11 cellular contexts compared by ENCODE assay signal in genomic region chr4:6694177-6694901, GRCh38. TPM values are rescaled to one million over a fixed set of nuclear protein-coding genes. Genes with fewer than 3 reads are reported as not detected.
DNase-seq lines count a peak whose midpoint lies in the region; ATAC-seq, FAIRE-seq and TF ChIP-seq lines count a peak whose summit lies in the region.
"Had no signal": no experiment of that assay in that cellular context is flagged by ENCODE, and none has a peak within 500 bp of the region (broad histone marks: within the 10 kb centered on the region; RNA-seq: fewer than 3 reads in every experiment).

No MANE protein-coding gene starts in this region.

- H3K27ac ChIP-seq in HepG2 (ENCODE audit: extremely low read length, insufficient read depth, low read length): peak overlapping the region; percentile 81
- H3K27ac ChIP-seq in right lobe of liver: peak overlapping the region in 1 of 3 donors; percentile 37
- H3K27ac ChIP-seq in liver (ENCODE audit: low read depth in 1 of 2, low read length in 2 of 2): peak overlapping the region; percentile 43 to 50
- H3K27ac ChIP-seq: KMS-11 had no signal

- peak overlapping the region; percentile 91 for H3K9ac ChIP-seq in HepG2 (ENCODE audit: insufficient read depth, low read depth, low read length)
- no peak overlapping the region for H3K9ac ChIP-seq in liver (ENCODE audit: low read depth in 1 of 2, low read length in 2 of 2)
- H3K9ac ChIP-seq: KMS-11 had no signal

- H3K4me3 Mint-ChIP-seq in activated CD4-positive, alpha-beta memory T cell treated with anti-CD3 and anti-CD28 coated beads, Interleukin-2, amount 10 ng/mL, durations not matched to agents 7 days and 5 days: peak overlapping the region; percentile 61

- ATAC-seq in HepG2: no peak
- ATAC-seq in right lobe of liver: no peak
- ATAC-seq in GM21423 (IDR thresholded peaks at IDR 0.05; ENCODE audit: unreplicated experiment): no peak
- no peak for ATAC-seq in HG02973 (IDR thresholded peaks at IDR 0.05; ENCODE audit: unreplicated experiment)
- no peak for ATAC-seq in GM18867 (IDR thresholded peaks at IDR 0.05; ENCODE audit: unreplicated experiment)
- ATAC-seq: GM12878 had no signal

- TF ChIP-seq RAD21 in HepG2 (CRISPR knock-in tag; IDR thresholded peaks at IDR 0.05) (no peak), liver (IDR thresholded peaks at IDR 0.05) (no peak)

- intact Hi-C loops in HepG2 (cut with micrococcal nuclease; ENCODE audit: unreplicated experiment): no loop called here
- intact Hi-C loops in right lobe of liver (cut with DNase I): no loop called here

- no peaks in the 10 kb centered on the region for H3K9me3 Mint-ChIP-seq in activated CD4-positive, alpha-beta memory T cell treated with anti-CD3 and anti-CD28 coated beads, Interleukin-2, amount 10 ng/mL, durations not matched to agents 7 days and 5 days

- H3K36me3 ChIP-seq in HepG2 (replicated peaks in 1 of 2; ENCODE audit: control insufficient read depth in 1 of 2, insufficient read depth in 2 of 2, low read length in 2 of 2) (peaks cover 4 to 12% of the 10 kb centered on the region in 2 experiments; a peak in 2 of 5 replicates), right lobe of liver (no peaks in the 10 kb centered on the region), liver (ENCODE audit: control insufficient read depth in 4 of 4, insufficient read depth in 3 of 4, low read depth in 1 of 4, low read length in 3 of 4) (no peaks in the 10 kb centered on the region)

- 5% methylated on average over 11 of the region's 16 CpGs for WGBS in HepG2 (ENCODE audit: low lambda C conversion rate)
- 80% methylated on average over 10 of the region's 16 CpGs for WGBS in right lobe of liver (ENCODE audit: insufficient coverage, low coverage, low lambda C conversion rate, missing lambda C conversion rate)
- WGBS in liver: 83% methylated on average over 16 of the region's 16 CpGs

- peaks cover 18% of the 10 kb centered on the region for H3K36me3 Mint-ChIP-seq in activated CD4-positive, alpha-beta memory T cell treated with anti-CD3 and anti-CD28 coated beads, Interleukin-2, amount 10 ng/mL, durations not matched to agents 7 days and 5 days (ENCODE audit: low read depth)

- H3K27me3 ChIP-seq in HepG2 (ENCODE audit: control insufficient read depth in 1 of 2, insufficient read depth in 2 of 2, low read length in 2 of 2) (no peaks in the 10 kb centered on the region; a peak in 1 of 5 replicates), right lobe of liver (no peaks in the 10 kb centered on the region), liver (ENCODE audit: control insufficient read depth in 4 of 4, insufficient read depth in 4 of 4, low read length in 3 of 4) (no peaks in the 10 kb centered on the region)

- H3K79me2 ChIP-seq in HepG2 (ENCODE audit: insufficient read depth, low read length): peaks cover 39% of the 10 kb centered on the region

- H2AFZ ChIP-seq in HepG2 (ENCODE audit: low read length): no peak overlapping the region

- no peaks in the 10 kb centered on the region for H3K9me3 ChIP-seq in HepG2 (ENCODE audit: low read length)
- no peaks in the 10 kb centered on the region for H3K9me3 ChIP-seq in right lobe of liver
- H3K9me3 ChIP-seq in liver (ENCODE audit: control insufficient read depth in 4 of 4, low read length in 3 of 4): no peaks in the 10 kb centered on the region

- TF ChIP-seq POLR2A in HepG2 (IDR thresholded peaks at IDR 0.05; ENCODE audit: insufficient read depth in 1 of 2, low read depth in 2 of 2, low read length in 2 of 2): no peak
- no peak for TF ChIP-seq POLR2A in right lobe of liver (IDR thresholded peaks at IDR 0.05)

- FAIRE-seq in HepG2 (lab: Jason Lieb, UNC): no peak
- FAIRE-seq: GM12878 had no signal

- CTCF ChIA-PET in HepG2 (lab: Yijun Ruan, JAX; ENCODE audit: low intra/inter-chr PET ratio, low total read pairs): no interaction called here
- CTCF ChIA-PET in activated CD4-positive, alpha-beta memory T cell treated with anti-CD3 and anti-CD28 coated beads, Interleukin-2, amount 10 ng/mL, durations not matched to agents 7 days and 5 days (lab: Charles Lee): interaction anchor here (0.7 to 10.7 kb wide), 4 partner anchors 13 to 506 kb away, joined by 3 to 180 read pairs (median 6); partner anchors contain the start of gene MRFAP1L1

- H3K4me1 ChIP-seq in HepG2 (ENCODE audit: insufficient read depth, low read length) (peaks cover 69% of the 10 kb centered on the region), right lobe of liver (peaks cover 0 to 34% (median 15%) of the 10 kb centered on the region in 4 donors), liver (ENCODE audit: control insufficient read depth in 4 of 4, insufficient read depth in 4 of 4, low read length in 3 of 4) (peaks cover 7 to 26% (median 18%) of the 10 kb centered on the region in 4 donors)

- BruUV-seq in HepG2 (replicated peaks; lab: Mats Ljungman, UMichigan): TSS peak; percentile 79

- H3K27me3 Mint-ChIP-seq in activated CD4-positive, alpha-beta memory T cell treated with anti-CD3 and anti-CD28 coated beads, Interleukin-2, amount 10 ng/mL, durations not matched to agents 7 days and 5 days: no peaks in the 10 kb centered on the region

- peak overlapping the region; percentile 93 for H3K4me2 ChIP-seq in HepG2 (ENCODE audit: low read depth, low read length)
- H3K4me2 ChIP-seq: KMS-11 had no signal

- peak overlapping the region; percentile 92 for H3K27ac Mint-ChIP-seq in activated CD4-positive, alpha-beta memory T cell treated with anti-CD3 and anti-CD28 coated beads, Interleukin-2, amount 10 ng/mL, durations not matched to agents 7 days and 5 days

- H3K4me1 Mint-ChIP-seq in activated CD4-positive, alpha-beta memory T cell treated with anti-CD3 and anti-CD28 coated beads, Interleukin-2, amount 10 ng/mL, durations not matched to agents 7 days and 5 days: peaks cover 89% of the 10 kb centered on the region

- no peak for TF ChIP-seq EP300 in HepG2 (IDR thresholded peaks at IDR 0.05; ENCODE audit: low read depth in 2 of 2, low read length in 2 of 2)
- TF ChIP-seq EP300 in HepG2 (CRISPR knock-in tag; IDR thresholded peaks at IDR 0.05; ENCODE audit: borderline replicate concordance): no peak

- in situ Hi-C loops in HepG2 (cut with HindIII; ENCODE audit: extremely low pct_ligation_motif_present, low pct_unique_long_range_greater_than_20kb): no loop called here

- peaks cover 10% of the 10 kb centered on the region; the same call in 1 of the 2 replicates for H4K20me1 ChIP-seq in HepG2 (ENCODE audit: insufficient read depth, low read length)

- H3K4me3 ChIP-seq in HepG2 (replicated peaks in 1 of 3; ENCODE audit: insufficient read depth in 1 of 3, low read depth in 2 of 3, low read length in 3 of 3) (peak overlapping the region; percentile 82 to 96 (median 83)), right lobe of liver (no peak overlapping the region), liver (ENCODE audit: low read depth in 1 of 3, low read length in 3 of 3) (no peak overlapping the region)
- H3K4me3 ChIP-seq: GM12878 had no signal

- DNase-seq in HepG2 (ENCODE audit: low spot score) (no peak), right lobe of liver (no peak)
- peak; percentile 46 for DNase-seq in activated CD4-positive, alpha-beta memory T cell treated with anti-CD3 and anti-CD28 coated beads, Interleukin-2, amount 10 ng/mL, durations not matched to agents 7 days and 5 days
- DNase-seq in stimulated activated CD4-positive, alpha-beta T cell treated with anti-CD3 and anti-CD28 coated beads, Interleukin-15, amount 100 ng/mL, for 24 hours: no peak
- DNase-seq: SW 1271 had no signal

- POLR2A ChIA-PET in HepG2 (lab: Yijun Ruan, JAX): interaction anchor here (0.7 to 4.6 kb wide), 17 partner anchors 11 to 348 kb away, joined by 3 to 65 read pairs (median 9); partner anchors contain the start of genes BLOC1S4, MRFAP1, MRFAP1L1 and TBC1D14
- POLR2A ChIA-PET in activated CD4-positive, alpha-beta memory T cell treated with anti-CD3 and anti-CD28 coated beads, Interleukin-2, amount 10 ng/mL, durations not matched to agents 7 days and 5 days (lab: Charles Lee): interaction anchor here (0.6 to 10.6 kb wide), 9 partner anchors 10 to 373 kb away, joined by 3 to 374 read pairs (median 9); partner anchors contain the start of genes BLOC1S4, GRPEL1, MRFAP1 and MRFAP1L1

- TF ChIP-seq CTCF in HepG2 (CRISPR knock-in tag; IDR thresholded peaks at IDR 0.05): no peak
- no peak for TF ChIP-seq CTCF in right lobe of liver (IDR thresholded peaks at IDR 0.05)
- TF ChIP-seq CTCF in liver (IDR thresholded peaks at IDR 0.05; ENCODE audit: low read depth, low read length, missing input control): no peak

RNA-seq across cellular contexts. Expression of gene S100P, which starts 0.7 kb away (rescaled TPM):
- total RNA-seq in HepG2 (2016; rRNA removed; fragmentation: Illumina TruSeq; extraction: Trizol) (278 and 348 TPM in 2 replicates), right lobe of liver (1 to 10 TPM in 4 of 6 experiments, under 1 TPM in 2; 0.59 to 6.3 (median 2.7) TPM), liver (1 to 10 TPM in 1 of 2 donors, under 1 TPM in 1; 0.42 to 3.1 TPM)
- 36.9 and 39.1 TPM in 2 replicates for total RNA-seq in HepG2 (2016; cell fraction: cytosol; rRNA removed; fragmentation: Illumina TruSeq; extraction: Trizol; ENCODE audit: low read depth)
- total RNA-seq in HepG2 (2016; cell fraction: insoluble cytoplasmic fraction; rRNA removed; fragmentation: Illumina TruSeq; extraction: Trizol): 251 and 366 TPM in 2 replicates
- 71.8 and 83.2 TPM in 2 replicates for total RNA-seq in HepG2 (2016; cell fraction: membrane; rRNA removed; fragmentation: Illumina TruSeq; extraction: Trizol)
- total RNA-seq in HepG2 (2016; cell fraction: nucleus; rRNA removed; fragmentation: Illumina TruSeq; extraction: Trizol): 84.8 and 90.9 TPM in 2 replicates
- polyA plus RNA-seq in HepG2 (2011; rRNA removed) (1,649 and 1,898 TPM in 2 replicates), liver (1 to 10 TPM; 1.7 to 2.9 TPM)
- polyA plus RNA-seq in HepG2 (2011; cell fraction: cytosol; rRNA removed): 422 and 472 TPM in 2 replicates
- polyA plus RNA-seq in HepG2 (2011; cell fraction: nucleus; rRNA removed): 82.9 and 122 TPM in 2 replicates
- 700 and 2,334 TPM in 2 replicates for polyA plus RNA-seq in HepG2 (2012)
- 30.5 and 35.0 TPM in 2 replicates for polyA plus RNA-seq in HepG2 (2016; cell fraction: cytosol; fragmentation: Illumina TruSeq; extraction: Trizol; ENCODE audit: low read depth)
- 150 and 168 TPM in 2 replicates for polyA plus RNA-seq in HepG2 (2016; cell fraction: insoluble cytoplasmic fraction; fragmentation: Illumina TruSeq; extraction: Trizol; ENCODE audit: low read depth)
- polyA plus RNA-seq in HepG2 (2016; cell fraction: membrane; fragmentation: Illumina TruSeq; extraction: Trizol; ENCODE audit: low read depth): 38.8 and 42.8 TPM in 2 replicates
- polyA plus RNA-seq in HepG2 (2016; cell fraction: nucleus; fragmentation: Illumina TruSeq; extraction: Trizol; ENCODE audit: insufficient read depth, low read depth): 79.1 and 81.3 TPM in 2 replicates
- 151 and 198 TPM in 2 replicates for polyA minus RNA-seq in HepG2 (2011; rRNA and poly(A)+ RNA removed; ENCODE audit: low replicate concordance)
- 87.0 and 146 TPM in 2 replicates for polyA minus RNA-seq in HepG2 (2011; cell fraction: cytosol; rRNA and poly(A)+ RNA removed)
- 37.3 and 51.0 TPM in 2 replicates for polyA minus RNA-seq in HepG2 (2011; cell fraction: nucleus; rRNA and poly(A)+ RNA removed)
- total RNA-seq in activated CD4-positive, alpha-beta memory T cell treated with anti-CD3 and anti-CD28 coated beads, Interleukin-2, amount 10 ng/mL, durations not matched to agents 7 days and 5 days: 100 to 1,000 TPM; 165 to 176 TPM
- polyA plus RNA-seq: GM12878 had no signal

RNA-seq across cellular contexts. Expression of gene MRFAP1L1, which starts 15.3 kb away (rescaled TPM):
- total RNA-seq in HepG2 (2016; rRNA removed; fragmentation: Illumina TruSeq; extraction: Trizol) (76.6 and 124 TPM in 2 replicates), right lobe of liver (10 to 100 TPM; 18.9 to 30.7 (median 28.4) TPM), liver (10 to 100 TPM; 30.2 to 41.8 TPM)
- total RNA-seq in HepG2 (2016; cell fraction: cytosol; rRNA removed; fragmentation: Illumina TruSeq; extraction: Trizol; ENCODE audit: low read depth): 12.0 and 14.9 TPM in 2 replicates
- 82.6 and 130 TPM in 2 replicates for total RNA-seq in HepG2 (2016; cell fraction: insoluble cytoplasmic fraction; rRNA removed; fragmentation: Illumina TruSeq; extraction: Trizol)
- total RNA-seq in HepG2 (2016; cell fraction: membrane; rRNA removed; fragmentation: Illumina TruSeq; extraction: Trizol): 36.1 and 39.2 TPM in 2 replicates
- total RNA-seq in HepG2 (2016; cell fraction: nucleus; rRNA removed; fragmentation: Illumina TruSeq; extraction: Trizol): 35.4 and 41.2 TPM in 2 replicates
- polyA plus RNA-seq in HepG2 (2011; rRNA removed) (39.9 and 44.8 TPM in 2 replicates), liver (10 to 100 TPM; 29.8 to 31.2 TPM)
- polyA plus RNA-seq in HepG2 (2011; cell fraction: cytosol; rRNA removed): 29.0 and 43.5 TPM in 2 replicates
- 12.5 and 20.0 TPM in 2 replicates for polyA plus RNA-seq in HepG2 (2011; cell fraction: nucleus; rRNA removed)
- polyA plus RNA-seq in HepG2 (2012): 55.6 and 62.7 TPM in 2 replicates
- polyA plus RNA-seq in HepG2 (2016; cell fraction: cytosol; fragmentation: Illumina TruSeq; extraction: Trizol; ENCODE audit: low read depth): 6.5 and 6.6 TPM in 2 replicates
- polyA plus RNA-seq in HepG2 (2016; cell fraction: insoluble cytoplasmic fraction; fragmentation: Illumina TruSeq; extraction: Trizol; ENCODE audit: low read depth): 143 and 162 TPM in 2 replicates
- 21.2 and 21.7 TPM in 2 replicates for polyA plus RNA-seq in HepG2 (2016; cell fraction: membrane; fragmentation: Illumina TruSeq; extraction: Trizol; ENCODE audit: low read depth)
- polyA plus RNA-seq in HepG2 (2016; cell fraction: nucleus; fragmentation: Illumina TruSeq; extraction: Trizol; ENCODE audit: insufficient read depth, low read depth): 60.2 and 60.7 TPM in 2 replicates
- polyA minus RNA-seq in HepG2 (2011; rRNA and poly(A)+ RNA removed; ENCODE audit: low replicate concordance): 10.4 and 12.8 TPM in 2 replicates
- polyA minus RNA-seq in HepG2 (2011; cell fraction: cytosol; rRNA and poly(A)+ RNA removed): 13.6 and 15.5 TPM in 2 replicates
- 16.1 and 16.2 TPM in 2 replicates for polyA minus RNA-seq in HepG2 (2011; cell fraction: nucleus; rRNA and poly(A)+ RNA removed)
- total RNA-seq in activated CD4-positive, alpha-beta memory T cell treated with anti-CD3 and anti-CD28 coated beads, Interleukin-2, amount 10 ng/mL, durations not matched to agents 7 days and 5 days: 10 to 100 TPM; 81.9 to 83.1 TPM

RNA-seq across cellular contexts. Expression of gene BLOC1S4, which starts 21.6 kb away (rescaled TPM):
- total RNA-seq in HepG2 (2016; rRNA removed; fragmentation: Illumina TruSeq; extraction: Trizol): 18.7 and 20.9 TPM in 2 replicates
- total RNA-seq in HepG2 (2016; cell fraction: cytosol; rRNA removed; fragmentation: Illumina TruSeq; extraction: Trizol; ENCODE audit: low read depth): 4.7 and 6.1 TPM in 2 replicates
- total RNA-seq in HepG2 (2016; cell fraction: insoluble cytoplasmic fraction; rRNA removed; fragmentation: Illumina TruSeq; extraction: Trizol): 19.1 and 20.1 TPM in 2 replicates
- 11.7 and 12.0 TPM in 2 replicates for total RNA-seq in HepG2 (2016; cell fraction: membrane; rRNA removed; fragmentation: Illumina TruSeq; extraction: Trizol)
- total RNA-seq in HepG2 (2016; cell fraction: nucleus; rRNA removed; fragmentation: Illumina TruSeq; extraction: Trizol): 7.6 and 7.9 TPM in 2 replicates
- 15.5 and 17.6 TPM in 2 replicates for polyA plus RNA-seq in HepG2 (2011; rRNA removed)
- 19.4 and 26.2 TPM in 2 replicates for polyA plus RNA-seq in HepG2 (2011; cell fraction: cytosol; rRNA removed)
- 9.3 and 10.5 TPM in 2 replicates for polyA plus RNA-seq in HepG2 (2011; cell fraction: nucleus; rRNA removed)
- polyA plus RNA-seq in HepG2 (2012): 10.5 and 11.1 TPM in 2 replicates
- 3.6 and 4.1 TPM in 2 replicates for polyA plus RNA-seq in HepG2 (2016; cell fraction: cytosol; fragmentation: Illumina TruSeq; extraction: Trizol; ENCODE audit: low read depth)
- 22.2 and 23.4 TPM in 2 replicates for polyA plus RNA-seq in HepG2 (2016; cell fraction: insoluble cytoplasmic fraction; fragmentation: Illumina TruSeq; extraction: Trizol; ENCODE audit: low read depth)
- 7.5 and 8.0 TPM in 2 replicates for polyA plus RNA-seq in HepG2 (2016; cell fraction: membrane; fragmentation: Illumina TruSeq; extraction: Trizol; ENCODE audit: low read depth)
- 10.3 and 14.0 TPM in 2 replicates for polyA plus RNA-seq in HepG2 (2016; cell fraction: nucleus; fragmentation: Illumina TruSeq; extraction: Trizol; ENCODE audit: insufficient read depth, low read depth)
- polyA minus RNA-seq in HepG2 (2011; rRNA and poly(A)+ RNA removed; ENCODE audit: low replicate concordance): 5.1 and 16.2 TPM in 2 replicates
- polyA minus RNA-seq in HepG2 (2011; cell fraction: cytosol; rRNA and poly(A)+ RNA removed): 9.3 and 9.9 TPM in 2 replicates
- 5.5 and 7.0 TPM in 2 replicates for polyA minus RNA-seq in HepG2 (2011; cell fraction: nucleus; rRNA and poly(A)+ RNA removed)
- 1 to 10 TPM; 3.0 to 9.9 (median 6.6) TPM for total RNA-seq in right lobe of liver
- 10 to 100 TPM; 22.9 to 23.2 TPM for total RNA-seq in activated CD4-positive, alpha-beta memory T cell treated with anti-CD3 and anti-CD28 coated beads, Interleukin-2, amount 10 ng/mL, durations not matched to agents 7 days and 5 days
- total RNA-seq in liver: 1 to 10 TPM; 4.9 to 7.7 TPM
- 1 to 10 TPM; 5.0 to 5.8 TPM for polyA plus RNA-seq in liver

RNA-seq across cellular contexts. Expression of gene MRFAP1, which starts 53.9 kb away (rescaled TPM):
- total RNA-seq in HepG2 (2016; rRNA removed; fragmentation: Illumina TruSeq; extraction: Trizol) (158 and 254 TPM in 2 replicates), right lobe of liver (100 to 1,000 TPM; 103 to 166 (median 129) TPM), liver (10 to 100 TPM; 78.5 to 87.3 TPM)
- total RNA-seq in HepG2 (2016; cell fraction: cytosol; rRNA removed; fragmentation: Illumina TruSeq; extraction: Trizol; ENCODE audit: low read depth): 31.0 and 37.7 TPM in 2 replicates
- 174 and 249 TPM in 2 replicates for total RNA-seq in HepG2 (2016; cell fraction: insoluble cytoplasmic fraction; rRNA removed; fragmentation: Illumina TruSeq; extraction: Trizol)
- total RNA-seq in HepG2 (2016; cell fraction: membrane; rRNA removed; fragmentation: Illumina TruSeq; extraction: Trizol): 87.0 and 105 TPM in 2 replicates
- 67.5 and 68.6 TPM in 2 replicates for total RNA-seq in HepG2 (2016; cell fraction: nucleus; rRNA removed; fragmentation: Illumina TruSeq; extraction: Trizol)
- polyA plus RNA-seq in HepG2 (2011; rRNA removed) (103 and 112 TPM in 2 replicates), liver (100 to 1,000 TPM; 121 to 176 TPM)
- polyA plus RNA-seq in HepG2 (2011; cell fraction: cytosol; rRNA removed): 110 and 141 TPM in 2 replicates
- 54.5 and 54.7 TPM in 2 replicates for polyA plus RNA-seq in HepG2 (2011; cell fraction: nucleus; rRNA removed)
- polyA plus RNA-seq in HepG2 (2012): 198 and 236 TPM in 2 replicates
- polyA plus RNA-seq in HepG2 (2016; cell fraction: cytosol; fragmentation: Illumina TruSeq; extraction: Trizol; ENCODE audit: low read depth): 55.7 and 56.7 TPM in 2 replicates
- polyA plus RNA-seq in HepG2 (2016; cell fraction: insoluble cytoplasmic fraction; fragmentation: Illumina TruSeq; extraction: Trizol; ENCODE audit: low read depth): 509 and 563 TPM in 2 replicates
- 117 and 129 TPM in 2 replicates for polyA plus RNA-seq in HepG2 (2016; cell fraction: membrane; fragmentation: Illumina TruSeq; extraction: Trizol; ENCODE audit: low read depth)
- 205 and 206 TPM in 2 replicates for polyA plus RNA-seq in HepG2 (2016; cell fraction: nucleus; fragmentation: Illumina TruSeq; extraction: Trizol; ENCODE audit: insufficient read depth, low read depth)
- polyA minus RNA-seq in HepG2 (2011; rRNA and poly(A)+ RNA removed; ENCODE audit: low replicate concordance): 19.4 and 22.0 TPM in 2 replicates
- 29.9 and 30.5 TPM in 2 replicates for polyA minus RNA-seq in HepG2 (2011; cell fraction: cytosol; rRNA and poly(A)+ RNA removed)
- polyA minus RNA-seq in HepG2 (2011; cell fraction: nucleus; rRNA and poly(A)+ RNA removed): 21.4 and 24.6 TPM in 2 replicates
- 100 to 1,000 TPM; 142 to 144 TPM for total RNA-seq in activated CD4-positive, alpha-beta memory T cell treated with anti-CD3 and anti-CD28 coated beads, Interleukin-2, amount 10 ng/mL, durations not matched to agents 7 days and 5 days

Comparison
In these comparisons a context has a peak if more than half of its experiments do, and no peak if none do; other contexts are left out.
1. H3K4me3 ChIP-seq: peak in HepG2 (3 of 3); none in right lobe of liver (0 of 3) and liver (0 of 3).
2. RNA of gene S100P, which starts 0.7 kb away (total RNA-seq): 36.9 to 366 TPM in HepG2 and 165 to 176 TPM in activated CD4-positive, alpha-beta memory T cell treated with anti-CD3 and anti-CD28 coated beads, Interleukin-2, amount 10 ng/mL, durations not matched to agents 7 days and 5 days; 0.59 to 6.3 TPM in right lobe of liver and 0.42 to 3.1 TPM in liver; every median in the first group is over 4 times any median in the second.